Comparison of ENCODE assay signal across 27 cellular contexts in genomic region chr15:54456413-54456812, GRCh38.
"Had no signal": no experiment of that assay in that cellular context is flagged by ENCODE, and none has a peak within 500 bp of the region (broad histone marks: within the 10 kb centered on the region; RNA-seq: fewer than 3 reads in every experiment).

No MANE protein-coding gene starts in this region.

- H3K27ac ChIP-seq: stomach, suprapubic skin, testis, thoracic aorta, thyroid gland, tibial artery, tibial nerve, transverse colon, upper lobe of left lung, upper lobe of right lung, uterus, vagina had no signal

- H3K4me1 ChIP-seq: stomach, suprapubic skin, testis, thyroid gland, tibial artery, tibial nerve, transverse colon, upper lobe of left lung, upper lobe of right lung, uterus, vagina had no signal

- H3K4me3 ChIP-seq: stomach, suprapubic skin, testis, thoracic aorta, thyroid gland, tibial artery, tibial nerve, transverse colon, upper lobe of left lung, upper lobe of right lung, uterus, vagina had no signal

- DNase-seq: stimulated activated CD4-positive, alpha-beta T cell treated with anti-CD3 and anti-CD28 coated beads, Interleukin-2, amount 100 ng/mL, for 48 hours; stimulated activated CD4-positive, alpha-beta T cell treated with anti-CD3 and anti-CD28 coated beads, Interleukin-4, amount 100 ng/mL, for 1 hour; stimulated activated CD4-positive, alpha-beta T cell treated with anti-CD3 and anti-CD28 coated beads, Interleukin-4, amount 100 ng/mL, for 24 hours; stimulated activated CD4-positive, alpha-beta T cell treated with anti-CD3 and anti-CD28 coated beads, Interleukin-4, amount 100 ng/mL, for 4 hours; stimulated activated CD8-positive, alpha-beta memory T cell treated with anti-CD3 and anti-CD28 coated beads, Interleukin-4, amount 100 ng/mL, for 48 hours; stimulated activated naive B cell treated with anti-CD40 and anti-IgM and Interleukin-4, amounts not matched to agents 10 μg/mL and 1 μg/mL and 100 μg/mL, for 72 hours; stimulated activated naive CD4-positive, alpha-beta T cell; stimulated activated naive CD4-positive, alpha-beta T cell treated with Interleukin-2 at 50 U/mL for 16 hours; stimulated activated naive CD8-positive, alpha-beta T cell treated with anti-CD3 and anti-CD28 coated beads, Interleukin-15, amount 100 ng/mL, for 72 hours; stimulated activated naive CD8-positive, alpha-beta T cell treated with anti-CD3 and anti-CD28 coated beads, Interleukin-15, Interleukin-2, amounts not matched to agents 100 U/mL and 50 U/mL, for 24 hours; stomach; substantia nigra; testis; thyroid gland; tibial artery; transverse colon; trophoblast cell; upper lobe of left lung; upper lobe of right lung; uterus had no signal

- H3K36me3 ChIP-seq: stomach, suprapubic skin, thoracic aorta, thyroid gland, tibial nerve, transverse colon, upper lobe of left lung, upper lobe of right lung, uterus, vagina had no signal

- ATAC-seq: stimulated activated effector memory CD8-positive, alpha-beta T cell treated with anti-CD3 and anti-CD28 coated beads, Interleukin-12 subunit alpha, Interleukin-12 subunit beta, amount 100 ng/mL, for 72 hours; stimulated activated memory B cell treated with anti-CD40 and anti-IgM and Interleukin-4, amounts not matched to agents 10 μg/mL and 1 μg/mL and 100 μg/mL, for 72 hours; stimulated activated naive B cell treated with anti-CD40 and anti-IgM and Interleukin-4, amounts not matched to agents 10 μg/mL and 1 μg/mL and 100 μg/mL, for 72 hours; stimulated activated naive CD8-positive, alpha-beta T cell treated with anti-CD3 and anti-CD28 coated beads, Interleukin-15, amount 100 ng/mL, for 72 hours; stimulated activated naive CD8-positive, alpha-beta T cell treated with anti-CD3 and anti-CD28 coated beads, Interleukin-15, Interleukin-2, amounts not matched to agents 100 U/mL and 50 U/mL, for 24 hours; upper lobe of right lung had no signal

- FAIRE-seq: urothelium cell line had no signal

- H3K9me3 ChIP-seq: testis, thyroid gland, vagina had no signal
